Comparison of ENCODE assay signal across 1 cellular context in genomic region chr16:2779151-2779920, GRCh38.
TF ChIP-seq lines count a peak whose summit lies in the region.

No MANE protein-coding gene starts in this region.

TF ChIP-seq in H1, 55 proteins besides CTCF, POLR2A, EP300 and RAD21:
- TF ChIP-seq HDAC6 (IDR thresholded peaks at IDR 0.05; ENCODE audit: low read depth, low read length), result no peak
- TF ChIP-seq SUZ12 (IDR thresholded peaks at IDR 0.05; ENCODE audit: low read length), result no peak
- no peak for TF ChIP-seq SIRT6 (IDR thresholded peaks at IDR 0.05; ENCODE audit: low read length)
- TF ChIP-seq HDAC2 (IDR thresholded peaks at IDR 0.05; ENCODE audit: borderline replicate concordance in 1 of 2, low read depth in 2 of 2, low read length in 2 of 2), result no peak
- no peak for TF ChIP-seq SP2 (IDR thresholded peaks at IDR 0.05; ENCODE audit: low read length)
- no peak for TF ChIP-seq GTF2F1 (IDR thresholded peaks at IDR 0.05; ENCODE audit: borderline replicate concordance, low read depth, low read length)
- no peak for TF ChIP-seq CHD1 (IDR thresholded peaks at IDR 0.05; ENCODE audit: low read depth, low read length)
- no peak for TF ChIP-seq EGR1 (IDR thresholded peaks at IDR 0.05; ENCODE audit: borderline replicate concordance, low read depth, low read length)
- no peak for TF ChIP-seq TAF1 (IDR thresholded peaks at IDR 0.05; ENCODE audit: low read depth, low read length)
- no peak for TF ChIP-seq NANOG (IDR thresholded peaks at IDR 0.05; ENCODE audit: insufficient read depth, low read depth, low read length, poor library complexity, severe bottlenecking)
